1 cellular context compared by ENCODE assay signal in genomic region chr16:79632289-79632688, GRCh38.
TF ChIP-seq lines count a peak whose summit lies in the region.

No MANE protein-coding gene starts in this region.

TF ChIP-seq in HEK293, 187 proteins besides CTCF, POLR2A, EP300 and RAD21 (continued from another document):
- TF ChIP-seq PRDM10 (tag by site-specific recombination; IDR thresholded peaks at IDR 0.05): 0 out of 2 replicates have a peak, but pooled peaks have one; percentile 16
- 0 out of 2 replicates have a peak, but pooled peaks have one; percentile 22 for TF ChIP-seq ZNF398 (tag by site-specific recombination; IDR thresholded peaks at IDR 0.05)
- TF ChIP-seq SETDB1 (IDR thresholded peaks at IDR 0.05; ENCODE audit: insufficient read length, low read length): no peak
- no peak for TF ChIP-seq ZSCAN23 (tag by site-specific recombination; IDR thresholded peaks at IDR 0.05)
- no peak for TF ChIP-seq ZNF274 (IDR thresholded peaks at IDR 0.05; ENCODE audit: low read length)
- no peak for TF ChIP-seq ZNF274 (tag by site-specific recombination; IDR thresholded peaks at IDR 0.05; ENCODE audit: borderline replicate concordance)
- TF ChIP-seq ZBTB8A (tag by site-specific recombination; IDR thresholded peaks at IDR 0.05): no peak
